ENCODE assay signal across 8 cellular contexts in genomic region chr20:44594730-44595129, GRCh38. TPM values are rescaled to one million over a fixed set of nuclear protein-coding genes. Genes with fewer than 3 reads are reported as not detected.
DNase-seq lines count a peak whose midpoint lies in the region; TF ChIP-seq lines count a peak whose summit lies in the region.

No MANE protein-coding gene starts in this region.

- H3K27me3 Mint-ChIP-seq in chondrocyte (ENCODE audit: low read depth) = no peaks in the 10 kb centered on the region

- H3K27ac Mint-ChIP-seq in chondrocyte (ENCODE audit: unreplicated experiment) = peak overlapping the region; percentile 65

- DNase-seq in Daoy (ENCODE audit: low read depth) (peak; percentile 77), HK-2 (ENCODE audit: unreplicated experiment) (peak; percentile 65), chondrocyte (ENCODE audit: low spot score) (no peak), posterior vena cava (ENCODE audit: low spot score) (peak; percentile 56), ovary (no peak), superior temporal gyrus (ENCODE audit: extremely low spot score) (no peak), 8988T (no peak), SKM-1 treated with dmso at 0.1 percent for 144 hours (lab: John Stamatoyannopoulos, UW; ENCODE audit: unreplicated experiment) (no peak)

- no peak for TF ChIP-seq CTCF in chondrocyte (IDR thresholded peaks at IDR 0.05)
- TF ChIP-seq CTCF in ovary (IDR thresholded peaks at IDR 0.05) = no peak

- H3K4me3 Mint-ChIP-seq in chondrocyte (ENCODE audit: unreplicated experiment) = no peak overlapping the region

- H3K27me3 ChIP-seq in ovary = no peaks in the 10 kb centered on the region

- no peak overlapping the region for H3K4me3 ChIP-seq in ovary

- H3K36me3 Mint-ChIP-seq in chondrocyte (ENCODE audit: low read depth) = peaks cover 6% of the 10 kb centered on the region

- intact Hi-C loops in posterior vena cava (cut with DNase I) (loop anchor here in 1 of 2 donors (10.0 kb wide), 1 partner anchor 50 kb away; no protein-coding TSS in a partner anchor), ovary (cut with DNase I) (no loop called here)

- no peaks in the 10 kb centered on the region for H3K9me3 Mint-ChIP-seq in chondrocyte (ENCODE audit: low read depth)

- no peaks in the 10 kb centered on the region for H3K36me3 ChIP-seq in ovary

- 20 to 31% (median 24%) methylated on average over 1 of the region's 1 CpG for WGBS in ovary, 3 donors

- H3K4me1 ChIP-seq in ovary (ENCODE audit: insufficient read depth) = peaks cover 11% of the 10 kb centered on the region

- no peak for TF ChIP-seq EP300 in ovary (IDR thresholded peaks at IDR 0.05)

- TF ChIP-seq POLR2A in ovary (IDR thresholded peaks at IDR 0.05) = no peak

- no peaks in the 10 kb centered on the region for H3K9me3 ChIP-seq in ovary

- H3K4me1 Mint-ChIP-seq in chondrocyte (ENCODE audit: low read depth) = peaks cover 42% of the 10 kb centered on the region

- H3K27ac ChIP-seq in ovary = no peak overlapping the region

RNA-seq across cellular contexts. Expression of gene PKIG, which starts 12.4 kb away (rescaled TPM):
- total RNA-seq in Daoy (2014; rRNA removed; shearing (Covaris generic)) = 51.8 and 54.6 TPM in 2 replicates
- 20.3 to 29.3 TPM (median 26.1 TPM) in 3 replicates for total RNA-seq in chondrocyte
- total RNA-seq in posterior vena cava = 100 to 1,000 TPM; 125 to 246 TPM
- 100 to 1,000 TPM in 1 of 7 donors, 10 to 100 TPM in 6; 37.0 to 114 (median 49.9) TPM for total RNA-seq in ovary
- polyA plus RNA-seq in ovary = 10 to 100 TPM; 46.9 to 74.9 TPM

RNA-seq across cellular contexts. Expression of gene ADA, which starts 56.8 kb away (rescaled TPM):
- total RNA-seq in Daoy (2014; rRNA removed; shearing (Covaris generic)) = 4.7 and 6.3 TPM in 2 replicates
- total RNA-seq in chondrocyte (10.6 to 12.1 TPM (median 11.4 TPM) in 3 replicates), posterior vena cava (10 to 100 TPM; 11.0 to 17.7 TPM), ovary (1 to 10 TPM; 1.1 to 5.7 (median 3.2) TPM)
- 1 to 10 TPM; 2.8 to 7.4 TPM for polyA plus RNA-seq in ovary

Comparison
In these comparisons a context has a peak if more than half of its experiments do, and no peak if none do; other contexts are left out.
1. DNase-seq: peak in Daoy (single experiment), HK-2 (single experiment) and posterior vena cava (single experiment); none in chondrocyte (single experiment), ovary (0 of 5), superior temporal gyrus (single experiment), 8988T (single experiment) and SKM-1 treated with dmso at 0.1 percent for 144 hours (single experiment).